In genomic region chr4:8108261-8108660, GRCh38 we compare ENCODE assay signal across 29 cellular contexts. TPM values are rescaled to one million over a fixed set of nuclear protein-coding genes. Genes with fewer than 3 reads are reported as not detected.
A peak's percentile ranks its signal among the peaks of the same experiment; 100 is the strongest.
DNase-seq lines count a peak whose midpoint lies in the region; FAIRE-seq and TF ChIP-seq lines count a peak whose summit lies in the region.
"Had no signal": no experiment of that assay in that cellular context is flagged by ENCODE, and none has a peak within 500 bp of the region (broad histone marks: within the 10 kb centered on the region; RNA-seq: fewer than 3 reads in every experiment).

No MANE protein-coding gene starts in this region.

- no peak overlapping the region for H3K27ac ChIP-seq in kidney (ENCODE audit: low read depth in 2 of 2, low read length in 2 of 2)
- no peak overlapping the region for H3K27ac ChIP-seq in smooth muscle cell (ENCODE audit: low read depth)
- H3K27ac ChIP-seq: brain microvascular endothelial cell, dorsolateral prefrontal cortex, esophagus squamous epithelium, foreskin keratinocyte, hepatocyte, parathyroid adenoma, right atrium auricular region, thyroid gland had no signal

- no peaks in the 10 kb centered on the region for H3K79me2 ChIP-seq in smooth muscle cell (ENCODE audit: low read depth)
- H3K79me2 ChIP-seq: hepatocyte, parathyroid adenoma had no signal

- TF ChIP-seq CTCF in kidney (IDR thresholded peaks at IDR 0.05; ENCODE audit: borderline replicate concordance, extremely low read depth, insufficient read depth) (no peak), smooth muscle cell (IDR thresholded peaks at IDR 0.05; ENCODE audit: borderline replicate concordance, insufficient read depth, poor library complexity, severe bottlenecking) (no peak)

- FAIRE-seq in kidney (lab: Jason Lieb, UNC) = no peak

- H3K4me1 ChIP-seq in kidney (ENCODE audit: control insufficient read depth in 1 of 2, insufficient read depth in 1 of 2, low read depth in 1 of 2, low read length in 2 of 2) (no peaks in the 10 kb centered on the region), smooth muscle cell (ENCODE audit: low read depth) (peaks cover 7% of the 10 kb centered on the region)
- H3K4me1 ChIP-seq: foreskin keratinocyte, parathyroid adenoma had no signal

- H3K4me3 ChIP-seq in kidney (ENCODE audit: low read length in 2 of 2) (no peak overlapping the region), smooth muscle cell (no peak overlapping the region)
- H3K4me3 ChIP-seq: dorsolateral prefrontal cortex, esophagus squamous epithelium, hepatocyte, right atrium auricular region, thyroid gland had no signal

- intact Hi-C loops in kidney (cut with DNase I) = no loop called here

- no peak overlapping the region for H3K4me2 ChIP-seq in smooth muscle cell
- H3K4me2 ChIP-seq: hepatocyte had no signal

- 90% methylated on average over 20 of the region's 20 CpGs for WGBS in smooth muscle cell (ENCODE audit: low lambda C conversion rate)

- DNase-seq in COLO668 (lab: John Stamatoyannopoulos, UW; ENCODE audit: unreplicated experiment) = peak; percentile 92
- peak; percentile 32 for DNase-seq in NCI-H146 treated with DMSO at 0.1 percent for 48 hours (lab: John Stamatoyannopoulos, UW; ENCODE audit: unreplicated experiment)
- DNase-seq in kidney = peak; percentile 61
- DNase-seq in renal cortical epithelial cell (ENCODE audit: low read depth) = peak; percentile 31
- DNase-seq in smooth muscle cell (lab: John Stamatoyannopoulos, UW; ENCODE audit: unreplicated experiment) = no peak
- DNase-seq in A172 (ENCODE audit: low spot score) = no peak
- DNase-seq in H4 (ENCODE audit: low spot score) = no peak
- DNase-seq: activated CD4-positive, alpha-beta memory T cell treated with anti-CD3 and anti-CD28 coated beads, Interleukin-2, amount 10 ng/mL, durations not matched to agents 7 days and 5 days; activated CD4-positive, alpha-beta T cell treated with anti-CD3 and anti-CD28 coated beads for 1 hour; activated CD8-positive, alpha-beta memory T cell treated with anti-CD3 and anti-CD28 coated beads, Interleukin-2, amount 50 U/mL, for 48 hours; amniotic stem cell; brain microvascular endothelial cell; COR-L47; dorsolateral prefrontal cortex; esophagus squamous epithelium; foreskin keratinocyte; GDM1; mammary epithelial cell; NCI-H1436 treated with DMSO at 0.1 percent for 48 hours; NCI-H2171; SIG-M5; stimulated activated CD4-positive, alpha-beta T cell treated with anti-CD3 and anti-CD28 coated beads, Interleukin-12 subunit alpha, Interleukin-12 subunit beta, amount 100 ng/mL, for 4 hours; stimulated activated CD4-positive, alpha-beta T cell treated with anti-CD3 and anti-CD28 coated beads, Interleukin-2, amount 100 ng/mL, for 48 hours; stimulated activated naive CD8-positive, alpha-beta T cell treated with anti-CD3 and anti-CD28 coated beads, Interleukin-15, amount 100 ng/mL, for 72 hours; thyroid gland had no signal

- H3K9ac ChIP-seq in kidney (ENCODE audit: low read length in 2 of 2) (no peak overlapping the region), smooth muscle cell (ENCODE audit: low read depth) (no peak overlapping the region)
- H3K9ac ChIP-seq: parathyroid adenoma had no signal

- no peaks in the 10 kb centered on the region for H4K20me1 ChIP-seq in smooth muscle cell (ENCODE audit: low read depth)

- H3K9me3 ChIP-seq in kidney (ENCODE audit: control insufficient read depth in 1 of 2, low read length in 2 of 2) (no peaks in the 10 kb centered on the region), smooth muscle cell (replicated peaks; ENCODE audit: low read depth) (no peaks in the 10 kb centered on the region)
- H3K9me3 ChIP-seq: esophagus squamous epithelium, right atrium auricular region, thyroid gland had no signal

- no peaks in the 10 kb centered on the region for H3F3A ChIP-seq in smooth muscle cell (ENCODE audit: low read depth)

- peaks cover 19% of the 10 kb centered on the region for H3K27me3 ChIP-seq in smooth muscle cell (ENCODE audit: low read depth)
- H3K27me3 ChIP-seq: dorsolateral prefrontal cortex, hepatocyte, right atrium auricular region, thyroid gland had no signal

- H3K36me3 ChIP-seq in kidney (ENCODE audit: control insufficient read depth in 1 of 2, insufficient read depth in 2 of 2, low read length in 2 of 2) (no peaks in the 10 kb centered on the region), smooth muscle cell (ENCODE audit: low read depth) (no peaks in the 10 kb centered on the region)
- H3K36me3 ChIP-seq: brain microvascular endothelial cell, right atrium auricular region, thyroid gland had no signal

- no peak overlapping the region for H2AFZ ChIP-seq in smooth muscle cell (ENCODE audit: low read depth)
- H2AFZ ChIP-seq: hepatocyte, parathyroid adenoma had no signal

RNA-seq across cellular contexts. Expression of gene ABLIM2, which starts 50.4 kb away (rescaled TPM):
- total RNA-seq in kidney (23.3 TPM), renal cortical epithelial cell (1.2 and 6.1 TPM in 2 replicates), smooth muscle cell (not detected in 2 replicates)
- polyA plus RNA-seq in kidney (ENCODE audit: insufficient read depth, low read depth, low replicate concordance) (9.5 TPM), smooth muscle cell (0.08 and 0.30 TPM in 2 replicates)
- total RNA-seq in A172 (2014; rRNA removed; shearing (Covaris generic)) = 1.3 and 5.1 TPM in 2 replicates
- 0.29 and 0.43 TPM in 2 replicates for total RNA-seq in H4 (2014; rRNA removed; shearing (Covaris generic))
- polyA plus RNA-seq: AG04450 had no signal

Comparison
In these comparisons a context has a peak if more than half of its experiments do, and no peak if none do; other contexts are left out.
1. DNase-seq: peak in COLO668 (single experiment), NCI-H146 treated with DMSO at 0.1 percent for 48 hours (single experiment), kidney (single experiment) and renal cortical epithelial cell (single experiment); none in smooth muscle cell (single experiment), A172 (single experiment) and H4 (single experiment).